14 cellular contexts compared by ENCODE assay signal in genomic region chr7:132578050-132578370, GRCh38. TPM values are rescaled to one million over a fixed set of nuclear protein-coding genes. Genes with fewer than 3 reads are reported as not detected.
A peak's percentile ranks its signal among the peaks of the same experiment; 100 is the strongest.
DNase-seq lines count a peak whose midpoint lies in the region; ATAC-seq and TF ChIP-seq lines count a peak whose summit lies in the region.
"Had no signal": no experiment of that assay in that cellular context is flagged by ENCODE, and none has a peak within 500 bp of the region (broad histone marks: within the 10 kb centered on the region; RNA-seq: fewer than 3 reads in every experiment).

No MANE protein-coding gene starts in this region.

- no TSS peak for BruUV-seq in Calu3 (replicated peaks; lab: Mats Ljungman, UMichigan)

- H3K27ac Mint-ChIP-seq in CD4-positive, CD25-positive, alpha-beta regulatory T cell = no peak overlapping the region
- H3K27ac Mint-ChIP-seq in Calu3 (ENCODE audit: unreplicated experiment) = no peak overlapping the region
- no peak overlapping the region for H3K27ac Mint-ChIP-seq in nephron

- ATAC-seq in CD4-positive, CD25-positive, alpha-beta regulatory T cell (ENCODE audit: low read depth in 2 of 2) = no peak
- no peak for ATAC-seq in GM18502 (IDR thresholded peaks at IDR 0.05; ENCODE audit: poor library complexity, unreplicated experiment)

- no peak for TF ChIP-seq CTCF in Calu3 (IDR thresholded peaks at IDR 0.05; ENCODE audit: unreplicated experiment)
- TF ChIP-seq CTCF in nephron (IDR thresholded peaks at IDR 0.05; ENCODE audit: unreplicated experiment in 3 of 3) = no peak

- DNase-seq in CD4-positive, CD25-positive, alpha-beta regulatory T cell = no peak
- DNase-seq in Calu3 = no peak
- no peak for DNase-seq in adipocyte (ENCODE audit: low read depth)
- no peak for DNase-seq in ACHN
- DNase-seq in globus pallidus (ENCODE audit: low spot score) = no peak
- no peak for DNase-seq in kidney tubule cell (ENCODE audit: low spot score)
- DNase-seq: activated CD4-positive, alpha-beta T cell treated with anti-CD3 and anti-CD28 coated beads, Interleukin-2, amount 50 U/mL, for 1 hour; activated gamma-delta T cell treated with Interleukin-2 at 50 U/mL for 16 hours; T-helper 9 cell had no signal

- peaks cover 30% of the 10 kb centered on the region for H3K27me3 ChIP-seq in CD4-positive, CD25-positive, alpha-beta regulatory T cell (ENCODE audit: control insufficient read depth, insufficient read depth, low read length)
- H3K27me3 ChIP-seq in adipocyte (replicated peaks; ENCODE audit: control insufficient read depth, insufficient read depth, low read length) = no peaks in the 10 kb centered on the region

- intact Hi-C loops in Calu3 (cut with micrococcal nuclease; ENCODE audit: unreplicated experiment) = no loop called here

- no peaks in the 10 kb centered on the region for H3K36me3 ChIP-seq in CD4-positive, CD25-positive, alpha-beta regulatory T cell (ENCODE audit: control insufficient read depth, insufficient read depth, low read length)
- peaks cover 2% of the 10 kb centered on the region for H3K36me3 ChIP-seq in adipocyte (ENCODE audit: control insufficient read depth, insufficient read depth, low read length, severe bottlenecking)
- H3K36me3 ChIP-seq: BLaER1 treated with 17β-estradiol and CSF1 and Interleukin-3, amounts not matched to agents 10 nM and 100 nM had no signal

- peaks cover 0 to 2% (median 0%) of the 10 kb centered on the region in 7 donors for H3K9me3 Mint-ChIP-seq in CD4-positive, CD25-positive, alpha-beta regulatory T cell
- H3K9me3 Mint-ChIP-seq in Calu3 (ENCODE audit: low read depth, unreplicated experiment) (no peaks in the 10 kb centered on the region), nephron (no peaks in the 10 kb centered on the region)

- H3K4me1 ChIP-seq in CD4-positive, CD25-positive, alpha-beta regulatory T cell (ENCODE audit: control insufficient read depth, insufficient read depth, low read length, poor library complexity, severe bottlenecking) = no peaks in the 10 kb centered on the region
- peaks cover 26% of the 10 kb centered on the region for H3K4me1 ChIP-seq in adipocyte (ENCODE audit: control insufficient read depth, insufficient read depth, low read length)

- H3K4me3 ChIP-seq in CD4-positive, CD25-positive, alpha-beta regulatory T cell (ENCODE audit: low read depth, low read length) = no peak overlapping the region
- H3K4me3 ChIP-seq in adipocyte (ENCODE audit: low read length) = no peak overlapping the region

- CTCF ChIA-PET in Calu3 (lab: Charles Lee) = no interaction called here

- peaks cover 54% of the 10 kb centered on the region for H3K27me3 Mint-ChIP-seq in CD4-positive, CD25-positive, alpha-beta regulatory T cell
- H3K27me3 Mint-ChIP-seq in Calu3 (ENCODE audit: unreplicated experiment) = peaks cover 84% of the 10 kb centered on the region
- H3K27me3 Mint-ChIP-seq in nephron (ENCODE audit: low read depth) = peaks cover 76% of the 10 kb centered on the region

- no peaks in the 10 kb centered on the region for H3K36me3 Mint-ChIP-seq in CD4-positive, CD25-positive, alpha-beta regulatory T cell
- H3K36me3 Mint-ChIP-seq in Calu3 (ENCODE audit: insufficient read depth, unreplicated experiment) = no peaks in the 10 kb centered on the region
- no peaks in the 10 kb centered on the region for H3K36me3 Mint-ChIP-seq in nephron (ENCODE audit: low read depth)

- peak overlapping the region in 3 of 4 donors; percentile 55 to 76 (median 62) for H3K4me3 Mint-ChIP-seq in CD4-positive, CD25-positive, alpha-beta regulatory T cell
- H3K4me3 Mint-ChIP-seq in Calu3 (ENCODE audit: low read depth, unreplicated experiment) (peak overlapping the region; percentile 19), nephron (peak overlapping the region; percentile 74 to 83 (median 81))

- H3K9ac ChIP-seq in adipocyte (ENCODE audit: low read length) = peak overlapping the region; percentile 61
- H3K9ac ChIP-seq: KMS-11 had no signal

- H3K27ac ChIP-seq in CD4-positive, CD25-positive, alpha-beta regulatory T cell (ENCODE audit: insufficient read depth, low read length, poor library complexity, severe bottlenecking) = no peak overlapping the region
- H3K27ac ChIP-seq: BLaER1 treated with 17β-estradiol and CSF1 and Interleukin-3, amounts not matched to agents 10 nM and 100 nM; hepatocyte; KMS-11 had no signal

- no peaks in the 10 kb centered on the region for H3K9me3 ChIP-seq in CD4-positive, CD25-positive, alpha-beta regulatory T cell (ENCODE audit: control insufficient read depth in 2 of 2, low read length in 2 of 2)
- H3K9me3 ChIP-seq in adipocyte (ENCODE audit: control insufficient read depth, low read length) = no peaks in the 10 kb centered on the region
- H3K9me3 ChIP-seq: BLaER1 treated with 17β-estradiol and CSF1 and Interleukin-3, amounts not matched to agents 10 nM and 100 nM had no signal

- H3K4me1 Mint-ChIP-seq in CD4-positive, CD25-positive, alpha-beta regulatory T cell = peaks cover 0 to 16% (median 0%) of the 10 kb centered on the region in 4 donors
- no peaks in the 10 kb centered on the region for H3K4me1 Mint-ChIP-seq in Calu3 (ENCODE audit: low read depth, unreplicated experiment)
- peaks cover 27% of the 10 kb centered on the region for H3K4me1 Mint-ChIP-seq in nephron

- in situ Hi-C loops in ACHN (cut with HindIII; ENCODE audit: low pct_ligation_motif_present, low pct_unique_long_range_greater_than_20kb, low sequenced_read_pairs) = no loop called here

RNA-seq across cellular contexts. Expression of gene PLXNA4, which starts 1.7 kb away (rescaled TPM):
- total RNA-seq in CD4-positive, CD25-positive, alpha-beta regulatory T cell = 0.27 TPM
- not detected for polyA plus RNA-seq in CD4-positive, CD25-positive, alpha-beta regulatory T cell
- 0.24 TPM in 1 of 2 replicates, not detected in the other for total RNA-seq in Calu3 (2022)

Comparison
In these comparisons a context has a peak if more than half of its experiments do, and no peak if none do; other contexts are left out.
1. H3K4me3 Mint-ChIP-seq: peak in every context shown above with its lines; median percentile 81 in nephron; 62 in CD4-positive, CD25-positive, alpha-beta regulatory T cell; 19 in Calu3.